8 cellular contexts compared by ENCODE assay signal in the genomic region with DNA sequence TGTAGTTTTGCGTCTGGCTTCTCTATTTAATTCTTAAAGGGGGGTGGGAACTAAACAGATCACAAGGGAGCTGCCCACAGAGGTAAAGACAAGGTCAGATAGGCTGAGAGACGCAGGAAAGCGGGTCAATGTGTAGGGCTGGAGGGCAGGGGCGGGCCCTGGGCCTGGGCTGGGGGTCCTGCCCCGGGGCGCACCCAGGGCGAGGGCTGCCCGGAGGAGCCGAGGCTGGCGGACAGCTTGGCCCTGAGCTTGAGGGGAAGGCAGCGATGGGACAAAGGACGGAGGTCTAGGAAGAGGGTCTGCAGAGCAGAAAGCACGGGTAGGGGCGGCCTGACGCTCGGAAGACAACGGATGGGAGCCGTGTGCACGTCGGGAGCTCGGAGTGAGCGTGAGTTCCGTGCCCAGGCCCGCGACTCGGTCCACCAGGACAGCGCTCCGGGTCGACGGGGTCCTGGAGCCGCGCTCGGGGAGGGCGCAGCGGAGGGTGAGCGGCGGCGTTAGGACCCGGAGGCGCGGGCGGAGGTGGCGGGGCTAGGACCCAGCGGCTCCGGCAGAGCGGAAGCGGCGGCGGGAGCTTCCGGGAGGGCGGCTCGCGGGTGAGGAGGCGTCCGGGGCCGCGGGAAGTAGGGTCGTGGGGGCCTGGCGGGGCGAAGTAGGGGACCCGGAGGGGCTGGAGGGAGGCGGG. TPM values are rescaled to one million over a fixed set of nuclear protein-coding genes. Genes with fewer than 3 reads are reported as not detected.
A peak's percentile ranks its signal among the peaks of the same experiment; 100 is the strongest.
DNase-seq lines count a peak whose midpoint lies in the region; ATAC-seq and TF ChIP-seq lines count a peak whose summit lies in the region.
"Not testable (repeated sequence)": the region's sequence is repeated elsewhere in the genome, so short reads cannot be mapped to it uniquely, and the experiment has no call there.

No MANE protein-coding gene starts in this region.

- not testable (repeated sequence) for H3K27me3 Mint-ChIP-seq in activated naive CD8-positive, alpha-beta T cell

- H3K9ac ChIP-seq in liver (ENCODE audit: low read depth in 1 of 2, low read length in 2 of 2) (peak overlapping the region in 1 of 2 donors; percentile 42), stomach smooth muscle (ENCODE audit: low read length in 2 of 2) (peak overlapping the region; percentile 51 to 55)

- intact Hi-C loops in esophagus squamous epithelium (cut with DNase I); sciatic nerve (cut with DNase I): not testable (repeated sequence)

- H3K9me3 ChIP-seq in esophagus squamous epithelium; liver (ENCODE audit: control insufficient read depth in 4 of 4, low read length in 3 of 4); stomach smooth muscle (ENCODE audit: control insufficient read depth in 2 of 2, low read length in 2 of 2): not testable (repeated sequence)

- not testable (repeated sequence) for TF ChIP-seq CTCF in VCaP (conservative IDR thresholded peaks at IDR 0.05); esophagus squamous epithelium (IDR thresholded peaks at IDR 0.05); liver (IDR thresholded peaks at IDR 0.05; ENCODE audit: low read depth, low read length, missing input control)

- H3K4me1 ChIP-seq in esophagus squamous epithelium: peaks cover 0 to 38% (median 4%) of the 10 kb centered on the region in 3 donors
- H3K4me1 ChIP-seq in liver (ENCODE audit: control insufficient read depth in 4 of 4, insufficient read depth in 4 of 4, low read length in 3 of 4): peaks cover 2 to 13% (median 9%) of the 10 kb centered on the region in 4 donors
- not testable (repeated sequence) for H3K4me1 ChIP-seq in stomach smooth muscle (ENCODE audit: control insufficient read depth, insufficient read depth, low read length)

- H3K4me3 ChIP-seq in esophagus squamous epithelium: peak overlapping the region; percentile 42 to 79 (median 70)
- H3K4me3 ChIP-seq in liver (ENCODE audit: low read depth in 1 of 3, low read length in 3 of 3): peak overlapping the region; percentile 21 to 76 (median 69)
- peak overlapping the region; percentile 71 to 73 for H3K4me3 ChIP-seq in stomach smooth muscle (ENCODE audit: low read length in 2 of 2)

- not testable (repeated sequence) for H3K9me3 Mint-ChIP-seq in activated naive CD8-positive, alpha-beta T cell (ENCODE audit: low read depth)

- TF ChIP-seq RAD21 in liver (IDR thresholded peaks at IDR 0.05): not testable (repeated sequence)

- not testable (repeated sequence) for H3K36me3 Mint-ChIP-seq in activated naive CD8-positive, alpha-beta T cell

- DNase-seq in D341Med (ENCODE audit: low spot score) (peak; percentile 6), HuH-7 (ENCODE audit: low spot score) (peak; percentile 73), sciatic nerve (ENCODE audit: low spot score) (peak; percentile 90)
- not testable (repeated sequence) for DNase-seq in esophagus squamous epithelium (lab: John Stamatoyannopoulos, UW)

- not testable (repeated sequence) for ATAC-seq in sciatic nerve

- WGBS in esophagus squamous epithelium, 2 donors: 0 to 1% methylated on average over 11 to 29 of the region's 62 CpGs
- 1% methylated on average over 58 of the region's 62 CpGs for WGBS in liver

- peak in 2 of 4 donors; percentile 42 to 51 for TF ChIP-seq POLR2A in esophagus squamous epithelium (IDR thresholded peaks at IDR 0.05)

- peak overlapping the region; percentile 83 for H3K27ac Mint-ChIP-seq in activated naive CD8-positive, alpha-beta T cell

- peaks cover 24% of the 10 kb centered on the region for H3K4me1 Mint-ChIP-seq in activated naive CD8-positive, alpha-beta T cell (ENCODE audit: low read depth)

- not testable (repeated sequence) for H3K36me3 ChIP-seq in esophagus squamous epithelium; liver (ENCODE audit: control insufficient read depth in 4 of 4, insufficient read depth in 3 of 4, low read depth in 1 of 4, low read length in 3 of 4); stomach smooth muscle (ENCODE audit: control insufficient read depth in 2 of 2, insufficient read depth in 2 of 2, low read length in 2 of 2)

- H3K27ac ChIP-seq in VCaP: peak overlapping the region; percentile 68
- peak overlapping the region; percentile 85 to 92 (median 89) for H3K27ac ChIP-seq in esophagus squamous epithelium
- peak overlapping the region; percentile 42 to 63 for H3K27ac ChIP-seq in liver (ENCODE audit: low read depth in 1 of 2, low read length in 2 of 2)
- not testable (repeated sequence) for H3K27ac ChIP-seq in stomach smooth muscle (ENCODE audit: low read length)

- H3K27me3 ChIP-seq in esophagus squamous epithelium; liver (ENCODE audit: control insufficient read depth in 4 of 4, insufficient read depth in 4 of 4, low read length in 3 of 4); stomach smooth muscle (ENCODE audit: control insufficient read depth in 1 of 2, insufficient read depth in 2 of 2, low read length in 2 of 2): not testable (repeated sequence)

- peak overlapping the region; percentile 89 for H3K4me3 Mint-ChIP-seq in activated naive CD8-positive, alpha-beta T cell

TF ChIP-seq in liver, 16 proteins besides CTCF, POLR2A, EP300 and RAD21:
- TF ChIP-seq GABPA (IDR thresholded peaks at IDR 0.05 in 1 of 2, conservative IDR thresholded peaks at IDR 0.05 in 1 of 2): peak in 1 of 2 donors; percentile 80
TF ChIP-seq in liver: peak in this region for 1; not testable (repeated sequence) for 15.

RNA-seq across cellular contexts. Expression of a gene that starts 43.4 kb away (rescaled TPM):
- total RNA-seq in esophagus squamous epithelium (10 to 100 TPM in 1 of 4 donors, 1 to 10 TPM in 3; 3.1 to 14.7 (median 4.9) TPM), liver (1 to 10 TPM; 1.1 to 6.2 TPM), sciatic nerve (27.3 TPM)
- 1 to 10 TPM; 3.9 to 4.2 TPM for polyA plus RNA-seq in liver
